In the genomic region with DNA sequence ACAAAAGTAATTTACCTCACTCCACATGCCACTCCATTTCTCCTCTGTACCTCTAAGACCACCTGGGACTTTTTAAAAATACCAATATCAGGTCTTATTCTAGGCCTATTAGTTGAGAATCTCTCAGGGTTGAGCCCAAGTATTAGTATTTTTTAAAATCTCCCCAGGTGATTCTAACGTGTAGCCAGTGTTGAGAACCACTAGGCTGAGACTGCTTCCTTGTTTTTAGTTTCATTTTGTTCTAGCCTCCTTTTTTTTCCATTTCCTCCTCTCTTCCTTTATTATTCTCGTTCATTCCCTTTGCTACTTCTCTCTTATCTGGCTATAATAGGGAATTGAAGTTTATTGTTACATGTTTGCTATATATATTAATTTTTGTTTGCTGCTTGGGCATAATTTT, we compare ENCODE assay signal across 14 cellular contexts.
DNase-seq lines count a peak whose midpoint lies in the region; ATAC-seq and TF ChIP-seq lines count a peak whose summit lies in the region.
"Had no signal": no experiment of that assay in that cellular context is flagged by ENCODE, and none has a peak within 500 bp of the region (broad histone marks: within the 10 kb centered on the region; RNA-seq: fewer than 3 reads in every experiment).

No MANE protein-coding gene starts in this region.

- H3K4me1 Mint-ChIP-seq in activated naive CD4-positive, alpha-beta T cell treated with anti-CD3 and anti-CD28 coated beads, Interleukin-2, amount 10 ng/mL, durations not matched to agents 7 days and 5 days = peaks cover 33% of the 10 kb centered on the region
- H3K4me1 Mint-ChIP-seq in central memory CD8-positive, alpha-beta T cell = peaks cover 35% of the 10 kb centered on the region

- TF ChIP-seq CTCF in OCI-LY3 (IDR thresholded peaks at IDR 0.05; ENCODE audit: low read depth, low read length) = no peak

- H2AFZ ChIP-seq in OCI-LY3 (ENCODE audit: low read depth, low read length) = no peak overlapping the region

- no peak for DNase-seq in activated naive CD4-positive, alpha-beta T cell treated with anti-CD3 and anti-CD28 coated beads, Interleukin-2, amount 10 ng/mL, durations not matched to agents 7 days and 5 days
- DNase-seq in activated naive CD4-positive, alpha-beta T cell (lab: John Stamatoyannopoulos, UW) = no peak
- DNase-seq in central memory CD8-positive, alpha-beta T cell (ENCODE audit: low spot score in 2 of 2) = no peak
- no peak for DNase-seq in NCI-H526 treated with DMSO at 0.1 percent for 48 hours (lab: John Stamatoyannopoulos, UW)
- no peak for DNase-seq in amniotic stem cell (lab: John Stamatoyannopoulos, UW)
- DNase-seq in NCI-H82 treated with DMSO at 0.1 percent for 48 hours (lab: John Stamatoyannopoulos, UW; ENCODE audit: unreplicated experiment) = no peak
- DNase-seq: activated effector memory CD4-positive, alpha-beta T cell treated with Interleukin-2 at 50 U/mL for 16 hours; BE2C; HCEC 1CT; NCI-H1417 treated with DMSO at 0.1 percent for 48 hours; stimulated activated CD8-positive, alpha-beta memory T cell treated with anti-CD3 and anti-CD28 coated beads, Interleukin-4, amount 100 ng/mL, for 48 hours had no signal

- no peaks in the 10 kb centered on the region for H3K27me3 Mint-ChIP-seq in activated naive CD4-positive, alpha-beta T cell treated with anti-CD3 and anti-CD28 coated beads, Interleukin-2, amount 10 ng/mL, durations not matched to agents 7 days and 5 days
- H3K27me3 Mint-ChIP-seq in central memory CD8-positive, alpha-beta T cell = no peaks in the 10 kb centered on the region

- H3K4me1 ChIP-seq in OCI-LY3 (ENCODE audit: low read length) = peaks cover 12% of the 10 kb centered on the region
- H3K4me1 ChIP-seq: BE2C had no signal

- H3K27ac ChIP-seq in OCI-LY3 (ENCODE audit: low read length) = no peak overlapping the region

- H3K36me3 Mint-ChIP-seq in activated naive CD4-positive, alpha-beta T cell treated with anti-CD3 and anti-CD28 coated beads, Interleukin-2, amount 10 ng/mL, durations not matched to agents 7 days and 5 days = peaks cover 9% of the 10 kb centered on the region
- H3K36me3 Mint-ChIP-seq in central memory CD8-positive, alpha-beta T cell (ENCODE audit: insufficient read depth) = no peaks in the 10 kb centered on the region

- no peaks in the 10 kb centered on the region for H3K9me3 Mint-ChIP-seq in activated naive CD4-positive, alpha-beta T cell treated with anti-CD3 and anti-CD28 coated beads, Interleukin-2, amount 10 ng/mL, durations not matched to agents 7 days and 5 days
- H3K9me3 Mint-ChIP-seq in central memory CD8-positive, alpha-beta T cell = no peaks in the 10 kb centered on the region

- H3K4me3 ChIP-seq in OCI-LY3 (ENCODE audit: low read length) = no peak overlapping the region

- peak; percentile 60 for ATAC-seq in central memory CD8-positive, alpha-beta T cell (replicated peaks; ENCODE audit: extremely low read depth, poor library complexity, severe bottlenecking)
- ATAC-seq in HG03571 (IDR thresholded peaks at IDR 0.05; ENCODE audit: unreplicated experiment) = no peak

- H3K9me3 ChIP-seq in OCI-LY3 (ENCODE audit: insufficient read depth, low read length) = no peaks in the 10 kb centered on the region
- H3K9me3 ChIP-seq: BE2C had no signal

- peak overlapping the region; percentile 19 for H3K4me2 ChIP-seq in OCI-LY3 (ENCODE audit: low read length)

- H3K79me2 ChIP-seq in OCI-LY3 (ENCODE audit: low read length) = no peaks in the 10 kb centered on the region

- no peak overlapping the region for H3K9ac ChIP-seq in OCI-LY3 (ENCODE audit: low read length)

- no peaks in the 10 kb centered on the region for H4K20me1 ChIP-seq in OCI-LY3 (ENCODE audit: insufficient read depth, low read length)

- no peaks in the 10 kb centered on the region for H3K27me3 ChIP-seq in OCI-LY3 (ENCODE audit: low read depth, low read length)
- H3K27me3 ChIP-seq: BE2C had no signal

- no peaks in the 10 kb centered on the region for H3K36me3 ChIP-seq in OCI-LY3 (replicated peaks; ENCODE audit: low read depth, low read length)
- H3K36me3 ChIP-seq: BE2C had no signal

- H3K4me3 Mint-ChIP-seq in activated naive CD4-positive, alpha-beta T cell treated with anti-CD3 and anti-CD28 coated beads, Interleukin-2, amount 10 ng/mL, durations not matched to agents 7 days and 5 days = peak overlapping the region; percentile 53
- peak overlapping the region; percentile 61 for H3K4me3 Mint-ChIP-seq in central memory CD8-positive, alpha-beta T cell

- CTCF ChIA-PET in activated naive CD4-positive, alpha-beta T cell treated with anti-CD3 and anti-CD28 coated beads, Interleukin-2, amount 10 ng/mL, durations not matched to agents 7 days and 5 days (lab: Charles Lee) = interaction anchor here (0.7 to 1.7 kb wide), 3 partner anchors 9 to 14 kb away, joined by 3 to 5 read pairs (median 3); no protein-coding TSS in a partner anchor

- peak overlapping the region; percentile 37 for H3K27ac Mint-ChIP-seq in activated naive CD4-positive, alpha-beta T cell treated with anti-CD3 and anti-CD28 coated beads, Interleukin-2, amount 10 ng/mL, durations not matched to agents 7 days and 5 days
- peak overlapping the region; percentile 54 for H3K27ac Mint-ChIP-seq in central memory CD8-positive, alpha-beta T cell (ENCODE audit: low read depth)
- H3K27ac Mint-ChIP-seq: progenitor cell of endocrine pancreas had no signal
